ENCODE assay signal across 4 cellular contexts in the genomic region with DNA sequence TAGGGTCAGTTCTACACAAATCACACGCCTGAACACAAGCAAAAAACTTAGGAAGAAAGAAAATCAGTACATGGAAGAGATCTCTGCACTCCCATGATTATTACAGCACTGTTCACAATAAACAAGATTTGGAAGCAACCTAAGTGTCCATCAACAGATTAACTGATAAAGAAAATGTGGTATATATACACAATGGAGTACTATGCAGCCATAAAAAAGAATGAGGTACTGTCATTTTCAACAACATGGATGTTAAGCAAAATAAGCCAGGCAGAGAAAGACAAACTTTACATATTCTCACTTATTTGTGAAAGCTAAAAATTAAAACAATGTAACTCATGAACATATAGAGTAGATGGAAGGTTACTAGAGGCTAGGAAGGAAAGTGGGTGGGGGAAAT.
TF ChIP-seq lines count a peak whose summit lies in the region.

No MANE protein-coding gene starts in this region.

TF ChIP-seq in HEK293, 187 proteins besides CTCF, POLR2A, EP300 and RAD21:
- peak; percentile 83 for TF ChIP-seq ZNF146 (tag by site-specific recombination; IDR thresholded peaks at IDR 0.05)

TF ChIP-seq in SK-N-SH treated with all-trans-retinoic acid at 6 μM for 48 hours, 23 proteins besides CTCF, POLR2A, EP300 and RAD21:
- peak; percentile 50; the same call in 1 of the 2 replicates for TF ChIP-seq ZNF8 (CRISPR knock-in tag; IDR thresholded peaks at IDR 0.05)

TF ChIP-seq in K562, 482 proteins besides CTCF, POLR2A, EP300 and RAD21:
- peak; percentile 71 for TF ChIP-seq ZNF146 (CRISPR knock-in tag; IDR thresholded peaks at IDR 0.05; ENCODE audit: unreplicated experiment)

TF ChIP-seq in HepG2, 621 proteins besides CTCF, POLR2A, EP300 and RAD21:
- TF ChIP-seq RCOR2 (CRISPR knock-in tag; IDR thresholded peaks at IDR 0.05) (0 out of 2 replicates have a peak, but pooled peaks have one; percentile 35), ZNF777 (CRISPR knock-in tag; IDR thresholded peaks at IDR 0.05) (0 out of 2 replicates have a peak, but pooled peaks have one; percentile 4)
